18 cellular contexts compared by ENCODE assay signal in the genomic region with DNA sequence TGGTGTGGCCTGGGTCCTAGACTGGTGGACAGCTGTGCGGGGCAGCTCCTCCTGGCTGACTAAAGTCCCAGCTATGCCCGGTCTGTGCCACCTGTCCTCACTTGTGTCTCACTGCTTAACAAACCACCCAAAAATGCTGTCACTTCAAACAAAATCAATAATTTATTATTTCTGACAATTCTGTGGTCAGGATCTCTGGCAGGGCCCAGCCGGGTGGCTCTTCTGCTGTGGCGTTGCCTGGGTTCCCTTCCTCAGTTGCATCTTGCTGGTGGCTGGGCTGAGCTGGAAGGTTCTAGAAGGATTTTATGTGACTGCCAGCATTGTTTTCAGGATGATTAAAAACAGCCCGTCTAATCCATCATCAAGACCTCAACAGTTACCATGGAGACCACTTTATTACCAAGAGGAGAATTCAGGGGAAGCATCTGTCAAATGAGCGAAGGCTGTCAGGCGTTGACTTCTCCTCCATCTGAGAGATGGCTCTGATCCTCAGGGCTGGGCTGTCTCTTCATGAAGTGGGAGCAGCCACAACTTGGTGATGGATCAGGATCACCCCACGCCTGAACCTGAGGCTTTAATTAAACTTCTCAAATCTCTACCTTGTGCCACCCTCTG.
DNase-seq lines count a peak whose midpoint lies in the region; ATAC-seq and TF ChIP-seq lines count a peak whose summit lies in the region.
"Had no signal": no experiment of that assay in that cellular context is flagged by ENCODE, and none has a peak within 500 bp of the region (broad histone marks: within the 10 kb centered on the region; RNA-seq: fewer than 3 reads in every experiment).

No MANE protein-coding gene starts in this region.

- H3K4me3 ChIP-seq in testis (no peak overlapping the region), right atrium auricular region (no peak overlapping the region)

- no peak for TF ChIP-seq POLR2A in testis (IDR thresholded peaks at IDR 0.05)

- intact Hi-C loops in cardiac septum (cut with DNase I): no loop called here
- intact Hi-C loops in Right ventricle myocardium superior (cut with DNase I): no loop called here
- intact Hi-C loops in testis (cut with DNase I; ENCODE audit: low total_unique reads): no loop called here

- H3K27ac ChIP-seq in testis (no peak overlapping the region), right atrium auricular region (no peak overlapping the region)
- H3K27ac ChIP-seq: KMS-11 had no signal

- H3K4me1 ChIP-seq in testis (no peaks in the 10 kb centered on the region), right atrium auricular region (no peaks in the 10 kb centered on the region)

- no peak for ATAC-seq in Right ventricle myocardium superior (ENCODE audit: poor library complexity)

- no peak for TF ChIP-seq CTCF in testis (IDR thresholded peaks at IDR 0.05)
- TF ChIP-seq CTCF in right atrium auricular region (IDR thresholded peaks at IDR 0.05): no peak

- H3K27me3 ChIP-seq in testis (no peaks in the 10 kb centered on the region), right atrium auricular region (no peaks in the 10 kb centered on the region)

- DNase-seq in cardiac septum (ENCODE audit: low spot score) (peak; percentile 47), Right ventricle myocardium superior (no peak), NCI-H1694 treated with DMSO at 0.1 percent for 48 hours (lab: John Stamatoyannopoulos, UW) (peak; percentile 20), mesenteric fat pad (ENCODE audit: low spot score) (peak; percentile 45), testis (peak; percentile 4), NK-92 (lab: John Stamatoyannopoulos, UW; ENCODE audit: unreplicated experiment) (no peak), nucleus accumbens (lab: John Stamatoyannopoulos, UW) (no peak), right atrium auricular region (ENCODE audit: low spot score) (no peak)
- DNase-seq: DND-41; GOT3; NCI-H1048; NCI-H1436 treated with DMSO at 0.1 percent for 48 hours; NCI-H2081 treated with DMSO at 0.1 percent for 48 hours; NCI-H345; NCI-H526; NK-92 treated with Interleukin-12 subunit alpha and Interleukin-12 subunit beta, amount 100 ng/mL, for 24 hours; SHP77 treated with DMSO at 0.1 percent for 48 hours had no signal

- H3K36me3 ChIP-seq in testis (ENCODE audit: low read depth, missing control alignments): no peaks in the 10 kb centered on the region
- no peaks in the 10 kb centered on the region for H3K36me3 ChIP-seq in right atrium auricular region

- H3K9me3 ChIP-seq in testis (no peaks in the 10 kb centered on the region), right atrium auricular region (peaks cover 0 to 11% of the 10 kb centered on the region in 2 donors)

- WGBS in testis, 2 donors: 77 to 83% methylated on average over 8 of the region's 8 CpGs

Comparison
In these comparisons a context has a peak if more than half of its experiments do, and no peak if none do; other contexts are left out.
1. DNase-seq: peak in cardiac septum (single experiment), NCI-H1694 treated with DMSO at 0.1 percent for 48 hours (single experiment), mesenteric fat pad (single experiment) and testis (single experiment); none in Right ventricle myocardium superior (single experiment), NK-92 (single experiment), nucleus accumbens (0 of 56) and right atrium auricular region (single experiment).